ENCODE assay signal across 13 cellular contexts in genomic region chr3:56593455-56594158, GRCh38. TPM values are rescaled to one million over a fixed set of nuclear protein-coding genes. Genes with fewer than 3 reads are reported as not detected.
DNase-seq lines count a peak whose midpoint lies in the region; ATAC-seq and TF ChIP-seq lines count a peak whose summit lies in the region.
"Had no signal": no experiment of that assay in that cellular context is flagged by ENCODE, and none has a peak within 500 bp of the region (broad histone marks: within the 10 kb centered on the region; RNA-seq: fewer than 3 reads in every experiment).

No MANE protein-coding gene starts in this region.

- no peak overlapping the region for H2AFZ ChIP-seq in GM23248

- no peak overlapping the region for H3K9ac ChIP-seq in GM23248
- H3K9ac ChIP-seq: KMS-11 had no signal

- H3K27me3 Mint-ChIP-seq in activated T-helper 2 cell treated with anti-CD3 and anti-CD28 coated beads, Interferon-gamma antibody, Interleukin-2, Interleukin-4, amounts not matched to agents 10 μg/mL and 5 μg/mL and 100 μg/mL, durations not matched to agents 14 hours and 24 hours and 36 hours (ENCODE audit: low read depth), result no peaks in the 10 kb centered on the region

- H3K4me1 ChIP-seq in spleen, result peaks cover 0 to 25% (median 4%) of the 10 kb centered on the region in 6 donors
- peaks cover 9% of the 10 kb centered on the region; the same call in 1 of the 2 replicates for H3K4me1 ChIP-seq in GM23248 (ENCODE audit: insufficient read depth)
- H3K4me1 ChIP-seq: esophagus squamous epithelium had no signal

- no peak for ATAC-seq in HG02588 (IDR thresholded peaks at IDR 0.05; ENCODE audit: unreplicated experiment)

- peaks cover 17% of the 10 kb centered on the region for H3K4me1 Mint-ChIP-seq in activated T-helper 2 cell treated with anti-CD3 and anti-CD28 coated beads, Interferon-gamma antibody, Interleukin-2, Interleukin-4, amounts not matched to agents 10 μg/mL and 5 μg/mL and 100 μg/mL, durations not matched to agents 14 hours and 24 hours and 36 hours (ENCODE audit: low read depth)

- peak overlapping the region; percentile 9 for H3K27ac Mint-ChIP-seq in activated T-helper 2 cell treated with anti-CD3 and anti-CD28 coated beads, Interferon-gamma antibody, Interleukin-2, Interleukin-4, amounts not matched to agents 10 μg/mL and 5 μg/mL and 100 μg/mL, durations not matched to agents 14 hours and 24 hours and 36 hours

- peaks cover 13% of the 10 kb centered on the region for H3K79me2 ChIP-seq in GM23248 (ENCODE audit: insufficient read depth)

- peaks cover 4% of the 10 kb centered on the region; the same call in 1 of the 2 replicates for H3F3A ChIP-seq in GM23248 (ENCODE audit: insufficient read depth)

- H3K36me3 Mint-ChIP-seq in activated T-helper 2 cell treated with anti-CD3 and anti-CD28 coated beads, Interferon-gamma antibody, Interleukin-2, Interleukin-4, amounts not matched to agents 10 μg/mL and 5 μg/mL and 100 μg/mL, durations not matched to agents 14 hours and 24 hours and 36 hours (ENCODE audit: low read depth), result peaks cover 47% of the 10 kb centered on the region

- DNase-seq in DMS53 treated with DMSO at 0.1 percent for 48 hours (lab: John Stamatoyannopoulos, UW; ENCODE audit: unreplicated experiment) (peak; percentile 1), T-helper 1 cell (peak in 4 of 5 donors; percentile 43 to 81 (median 49)), spleen (no peak), NCI-H1436 (lab: John Stamatoyannopoulos, UW) (no peak), GM23248 (no peak), NCI-H2196 treated with DMSO at 0.1 percent for 48 hours (lab: John Stamatoyannopoulos, UW; ENCODE audit: unreplicated experiment) (no peak)
- DNase-seq in activated T-helper 2 cell treated with anti-CD3 and anti-CD28 coated beads, Interferon-gamma antibody, Interleukin-2, Interleukin-4, amounts not matched to agents 10 μg/mL and 5 μg/mL and 100 μg/mL, durations not matched to agents 14 hours and 24 hours and 36 hours (ENCODE audit: low spot score), result peak; percentile 31
- DNase-seq: caudate nucleus, esophagus squamous epithelium, NCI-H2227 treated with DMSO at 0.1 percent for 48 hours had no signal

- H3K27ac ChIP-seq in spleen (peak overlapping the region in 7 of 8 donors; percentile 16 to 77 (median 55)), GM23248 (no peak overlapping the region)
- H3K27ac ChIP-seq: KMS-11 had no signal

- H3K9me3 ChIP-seq in spleen (peaks cover 0 to 5% (median 0%) of the 10 kb centered on the region in 8 donors), GM23248 (ENCODE audit: low read depth) (no peaks in the 10 kb centered on the region)

- no peak overlapping the region for H3K4me2 ChIP-seq in GM23248 (ENCODE audit: unreplicated experiment)
- H3K4me2 ChIP-seq: KMS-11 had no signal

- no peak for TF ChIP-seq CTCF in spleen (IDR thresholded peaks at IDR 0.05 in 8 of 11, conservative IDR thresholded peaks at IDR 0.05 in 3 of 11)

- WGBS in spleen, 5 donors, result 76 to 91% (median 80%) methylated on average over 6 of the region's 6 CpGs
- WGBS in GM23248 (ENCODE audit: low coverage in 1 of 2, low lambda C conversion rate in 2 of 2, missing lambda C conversion rate in 2 of 2), 2 experiments, result 79 to 81% methylated on average over 6 of the region's 6 CpGs

- intact Hi-C loops in activated T-helper 2 cell treated with anti-CD3 and anti-CD28 coated beads, Interferon-gamma antibody, Interleukin-2, Interleukin-4, amounts not matched to agents 10 μg/mL and 5 μg/mL and 100 μg/mL, durations not matched to agents 14 hours and 24 hours and 36 hours (cut with micrococcal nuclease), result no loop called here
- intact Hi-C loops in spleen (cut with DNase I; ENCODE audit: low total_unique reads), result no loop called here

- H3K36me3 ChIP-seq in spleen (peaks cover 0 to 56% (median 9%) of the 10 kb centered on the region in 6 donors), GM23248 (ENCODE audit: low read depth) (peaks cover 9% of the 10 kb centered on the region; the same call in 1 of the 2 replicates)

- H3K4me3 Mint-ChIP-seq in activated T-helper 2 cell treated with anti-CD3 and anti-CD28 coated beads, Interferon-gamma antibody, Interleukin-2, Interleukin-4, amounts not matched to agents 10 μg/mL and 5 μg/mL and 100 μg/mL, durations not matched to agents 14 hours and 24 hours and 36 hours (ENCODE audit: low read depth), result no peak overlapping the region
- H3K4me3 Mint-ChIP-seq: CD14-positive monocyte had no signal

- H3K9me3 Mint-ChIP-seq in activated T-helper 2 cell treated with anti-CD3 and anti-CD28 coated beads, Interferon-gamma antibody, Interleukin-2, Interleukin-4, amounts not matched to agents 10 μg/mL and 5 μg/mL and 100 μg/mL, durations not matched to agents 14 hours and 24 hours and 36 hours, result peaks cover 10% of the 10 kb centered on the region

- no peaks in the 10 kb centered on the region for H3K9me2 ChIP-seq in GM23248 (ENCODE audit: insufficient read depth)

- H4K20me1 ChIP-seq in GM23248 (ENCODE audit: insufficient read depth), result no peaks in the 10 kb centered on the region

- H3K27me3 ChIP-seq in spleen (replicated peaks in 1 of 7), result no peaks in the 10 kb centered on the region
- no peaks in the 10 kb centered on the region for H3K27me3 ChIP-seq in GM23248 (replicated peaks; ENCODE audit: insufficient read depth)
- H3K27me3 ChIP-seq: esophagus squamous epithelium had no signal

- no peak for TF ChIP-seq POLR2A in spleen (IDR thresholded peaks at IDR 0.05)

- H3K4me3 ChIP-seq in spleen (no peak overlapping the region), GM23248 (no peak overlapping the region)
- H3K4me3 ChIP-seq: esophagus squamous epithelium had no signal

- in situ Hi-C loops in GM23248 (cut with MboI), result no loop called here

RNA-seq across cellular contexts. Expression of gene CCDC66, which starts 36.6 kb away (rescaled TPM):
- 34.1 and 38.1 TPM in 2 replicates for total RNA-seq in activated T-helper 2 cell treated with anti-CD3 and anti-CD28 coated beads, Interferon-gamma antibody, Interleukin-2, Interleukin-4, amounts not matched to agents 10 μg/mL and 5 μg/mL and 100 μg/mL, durations not matched to agents 14 hours and 24 hours and 36 hours
- 10 to 100 TPM; 33.6 to 80.2 (median 39.0) TPM for total RNA-seq in spleen
- polyA plus RNA-seq in spleen (10 to 100 TPM in 2 of 3 donors, 1 to 10 TPM in 1; 8.1 to 12.8 (median 11.6) TPM), GM23248 (2016; fragmentation: Nextera tagmentation; extraction: Ambion mirVana) (9.2 and 12.0 TPM in 2 replicates)
- total RNA-seq in GM23248 (2014; rRNA removed; shearing (Covaris generic)), result 8.2 and 13.2 TPM in 2 replicates

Comparison
In these comparisons a context has a peak if more than half of its experiments do, and no peak if none do; other contexts are left out.
1. DNase-seq: peak in DMS53 treated with DMSO at 0.1 percent for 48 hours (single experiment), T-helper 1 cell (4 of 5) and activated T-helper 2 cell treated with anti-CD3 and anti-CD28 coated beads, Interferon-gamma antibody, Interleukin-2, Interleukin-4, amounts not matched to agents 10 μg/mL and 5 μg/mL and 100 μg/mL, durations not matched to agents 14 hours and 24 hours and 36 hours (single experiment); none in spleen (single experiment), NCI-H1436 (single experiment), GM23248 (single experiment) and NCI-H2196 treated with DMSO at 0.1 percent for 48 hours (single experiment).